2 cellular contexts compared by ENCODE assay signal in genomic region chr19:18388328-18389094, GRCh38.
TF ChIP-seq lines count a peak whose summit lies in the region.

No MANE protein-coding gene starts in this region.

TF ChIP-seq in HEK293, 187 proteins besides CTCF, POLR2A, EP300 and RAD21 (continued from another document and continues in another):
- TF ChIP-seq ZNF366 (tag by site-specific recombination; conservative IDR thresholded peaks at IDR 0.05) (no peak), ZNF776 (tag by site-specific recombination; IDR thresholded peaks at IDR 0.05; ENCODE audit: borderline replicate concordance) (no peak), ZNF449 (tag by site-specific recombination; IDR thresholded peaks at IDR 0.05) (peak; percentile 88), ZNF24 (tag by site-specific recombination; IDR thresholded peaks at IDR 0.05) (0 out of 2 replicates have a peak, but pooled peaks have one; percentile 38), MZF1 (tag by site-specific recombination; IDR thresholded peaks at IDR 0.05; ENCODE audit: borderline replicate concordance) (no peak), ELK4 (IDR thresholded peaks at IDR 0.05; ENCODE audit: borderline replicate concordance, low read depth, low read length) (no peak), ZNF324 (tag by site-specific recombination; IDR thresholded peaks at IDR 0.05) (peak; percentile 74), ZNF221 (tag by site-specific recombination; IDR thresholded peaks at IDR 0.05; ENCODE audit: borderline replicate concordance) (no peak), ZNF561 (tag by site-specific recombination; IDR thresholded peaks at IDR 0.05; ENCODE audit: borderline replicate concordance) (no peak), ZNF311 (tag by site-specific recombination; IDR thresholded peaks at IDR 0.05; ENCODE audit: borderline replicate concordance) (no peak), GLI2 (tag by site-specific recombination; IDR thresholded peaks at IDR 0.05; ENCODE audit: borderline replicate concordance, low read depth) (no peak), HOXC10 (CRISPR knock-in tag; IDR thresholded peaks at IDR 0.05) (no peak), TRIM28 (IDR thresholded peaks at IDR 0.05; ENCODE audit: borderline replicate concordance, low read length) (no peak), ZNF169 (tag by site-specific recombination; IDR thresholded peaks at IDR 0.05) (no peak), ZNF654 (tag by site-specific recombination; IDR thresholded peaks at IDR 0.05; ENCODE audit: low read depth) (no peak), ZNF521 (tag by site-specific recombination; IDR thresholded peaks at IDR 0.05) (no peak), KLF1 (tag by site-specific recombination; IDR thresholded peaks at IDR 0.05) (peak; percentile 52), GLI4 (tag by site-specific recombination; IDR thresholded peaks at IDR 0.05) (no peak), ZNF302 (tag by site-specific recombination; IDR thresholded peaks at IDR 0.05; ENCODE audit: low read depth) (no peak), ZNF549 (tag by site-specific recombination; IDR thresholded peaks at IDR 0.05) (no peak), ZNF133 (tag by site-specific recombination; IDR thresholded peaks at IDR 0.05) (no peak), ZNF830 (tag by site-specific recombination; IDR thresholded peaks at IDR 0.05; ENCODE audit: low read depth) (no peak)
- TF ChIP-seq, protein P1, sequence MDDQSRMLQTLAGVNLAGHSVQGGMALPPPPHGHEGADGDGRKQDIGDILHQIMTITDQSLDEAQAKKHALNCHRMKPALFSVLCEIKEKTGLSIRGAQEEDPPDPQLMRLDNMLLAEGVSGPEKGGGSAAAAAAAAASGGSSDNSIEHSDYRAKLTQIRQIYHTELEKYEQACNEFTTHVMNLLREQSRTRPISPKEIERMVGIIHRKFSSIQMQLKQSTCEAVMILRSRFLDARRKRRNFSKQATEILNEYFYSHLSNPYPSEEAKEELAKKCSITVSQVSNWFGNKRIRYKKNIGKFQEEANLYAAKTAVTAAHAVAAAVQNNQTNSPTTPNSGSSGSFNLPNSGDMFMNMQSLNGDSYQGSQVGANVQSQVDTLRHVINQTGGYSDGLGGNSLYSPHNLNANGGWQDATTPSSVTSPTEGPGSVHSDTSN (CRISPR knock-in tag; IDR thresholded peaks at IDR 0.05): peak; percentile 79; the same call in 1 of the 2 replicates
- TF ChIP-seq, protein P2, sequence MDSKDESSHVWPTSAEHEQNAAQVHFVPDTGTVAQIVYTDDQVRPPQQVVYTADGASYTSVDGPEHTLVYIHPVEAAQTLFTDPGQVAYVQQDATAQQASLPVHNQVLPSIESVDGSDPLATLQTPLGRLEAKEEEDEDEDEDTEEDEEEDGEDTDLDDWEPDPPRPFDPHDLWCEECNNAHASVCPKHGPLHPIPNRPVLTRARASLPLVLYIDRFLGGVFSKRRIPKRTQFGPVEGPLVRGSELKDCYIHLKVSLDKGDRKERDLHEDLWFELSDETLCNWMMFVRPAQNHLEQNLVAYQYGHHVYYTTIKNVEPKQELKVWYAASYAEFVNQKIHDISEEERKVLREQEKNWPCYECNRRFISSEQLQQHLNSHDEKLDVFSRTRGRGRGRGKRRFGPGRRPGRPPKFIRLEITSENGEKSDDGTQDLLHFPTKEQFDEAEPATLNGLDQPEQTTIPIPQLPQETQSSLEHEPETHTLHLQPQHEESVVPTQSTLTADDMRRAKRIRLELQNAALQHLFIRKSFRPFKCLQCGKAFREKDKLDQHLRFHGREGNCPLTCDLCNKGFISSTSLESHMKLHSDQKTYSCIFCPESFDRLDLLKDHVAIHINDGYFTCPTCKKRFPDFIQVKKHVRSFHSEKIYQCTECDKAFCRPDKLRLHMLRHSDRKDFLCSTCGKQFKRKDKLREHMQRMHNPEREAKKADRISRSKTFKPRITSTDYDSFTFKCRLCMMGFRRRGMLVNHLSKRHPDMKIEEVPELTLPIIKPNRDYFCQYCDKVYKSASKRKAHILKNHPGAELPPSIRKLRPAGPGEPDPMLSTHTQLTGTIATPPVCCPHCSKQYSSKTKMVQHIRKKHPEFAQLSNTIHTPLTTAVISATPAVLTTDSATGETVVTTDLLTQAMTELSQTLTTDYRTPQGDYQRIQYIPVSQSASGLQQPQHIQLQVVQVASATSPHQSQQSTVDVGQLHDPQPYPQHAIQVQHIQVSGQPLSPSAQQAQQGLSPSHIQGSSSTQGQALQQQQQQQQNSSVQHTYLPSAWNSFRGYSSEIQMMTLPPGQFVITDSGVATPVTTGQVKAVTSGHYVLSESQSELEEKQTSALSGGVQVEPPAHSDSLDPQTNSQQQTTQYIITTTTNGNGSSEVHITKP (tag by site-specific recombination; IDR thresholded peaks at IDR 0.05): no peak

TF ChIP-seq in K562, 482 proteins besides CTCF, POLR2A, EP300 and RAD21 (continued from another document and continues in another):
- TF ChIP-seq, protein P3, sequence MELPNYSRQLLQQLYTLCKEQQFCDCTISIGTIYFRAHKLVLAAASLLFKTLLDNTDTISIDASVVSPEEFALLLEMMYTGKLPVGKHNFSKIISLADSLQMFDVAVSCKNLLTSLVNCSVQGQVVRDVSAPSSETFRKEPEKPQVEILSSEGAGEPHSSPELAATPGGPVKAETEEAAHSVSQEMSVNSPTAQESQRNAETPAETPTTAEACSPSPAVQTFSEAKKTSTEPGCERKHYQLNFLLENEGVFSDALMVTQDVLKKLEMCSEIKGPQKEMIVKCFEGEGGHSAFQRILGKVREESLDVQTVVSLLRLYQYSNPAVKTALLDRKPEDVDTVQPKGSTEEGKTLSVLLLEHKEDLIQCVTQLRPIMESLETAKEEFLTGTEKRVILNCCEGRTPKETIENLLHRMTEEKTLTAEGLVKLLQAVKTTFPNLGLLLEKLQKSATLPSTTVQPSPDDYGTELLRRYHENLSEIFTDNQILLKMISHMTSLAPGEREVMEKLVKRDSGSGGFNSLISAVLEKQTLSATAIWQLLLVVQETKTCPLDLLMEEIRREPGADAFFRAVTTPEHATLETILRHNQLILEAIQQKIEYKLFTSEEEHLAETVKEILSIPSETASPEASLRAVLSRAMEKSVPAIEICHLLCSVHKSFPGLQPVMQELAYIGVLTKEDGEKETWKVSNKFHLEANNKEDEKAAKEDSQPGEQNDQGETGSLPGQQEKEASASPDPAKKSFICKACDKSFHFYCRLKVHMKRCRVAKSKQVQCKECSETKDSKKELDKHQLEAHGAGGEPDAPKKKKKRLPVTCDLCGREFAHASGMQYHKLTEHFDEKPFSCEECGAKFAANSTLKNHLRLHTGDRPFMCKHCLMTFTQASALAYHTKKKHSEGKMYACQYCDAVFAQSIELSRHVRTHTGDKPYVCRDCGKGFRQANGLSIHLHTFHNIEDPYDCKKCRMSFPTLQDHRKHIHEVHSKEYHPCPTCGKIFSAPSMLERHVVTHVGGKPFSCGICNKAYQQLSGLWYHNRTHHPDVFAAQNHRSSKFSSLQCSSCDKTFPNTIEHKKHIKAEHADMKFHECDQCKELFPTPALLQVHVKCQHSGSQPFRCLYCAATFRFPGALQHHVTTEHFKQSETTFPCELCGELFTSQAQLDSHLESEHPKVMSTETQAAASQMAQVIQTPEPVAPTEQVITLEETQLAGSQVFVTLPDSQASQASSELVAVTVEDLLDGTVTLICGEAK (IDR thresholded peaks at IDR 0.05): no peak
- TF ChIP-seq, protein P3 (CRISPR knock-in tag; IDR thresholded peaks at IDR 0.05): no peak; the same call in 1 of the 2 replicates
- TF ChIP-seq GTF2F1 (IDR thresholded peaks at IDR 0.05; ENCODE audit: low read depth, low read length): 0 out of 2 replicates have a peak, but pooled peaks have one; percentile 67
- TF ChIP-seq MYNN (IDR thresholded peaks at IDR 0.05): peak; percentile 81
- TF ChIP-seq MYNN (CRISPR knock-in tag; IDR thresholded peaks at IDR 0.05): no peak
- TF ChIP-seq HDAC8 (tag; IDR thresholded peaks at IDR 0.05): peak; percentile 66
- peak; percentile 35; the same call in 1 of the 2 replicates for TF ChIP-seq CBFA2T2 (conservative IDR thresholded peaks at IDR 0.05)
- peak; percentile 99 for TF ChIP-seq RB1 (IDR thresholded peaks at IDR 0.05; ENCODE audit: low read depth)
- TF ChIP-seq IRF2 (CRISPR knock-in tag; IDR thresholded peaks at IDR 0.05): no peak
- TF ChIP-seq TEAD1 (CRISPR knock-in tag; IDR thresholded peaks at IDR 0.05): peak; percentile 71 to 94
- 0 out of 2 replicates have a peak, but pooled peaks have one; percentile 13 for TF ChIP-seq ZNF444 (CRISPR knock-in tag; IDR thresholded peaks at IDR 0.05)
- no peak for TF ChIP-seq CBX2 (IDR thresholded peaks at IDR 0.05; ENCODE audit: insufficient read depth, low read length, poor library complexity, severe bottlenecking)
- peak in 1 of 2 experiments; percentile 87; a peak in 1 of 4 replicates for TF ChIP-seq FOXA3 (CRISPR knock-in tag; conservative IDR thresholded peaks at IDR 0.05 in 1 of 2, IDR thresholded peaks at IDR 0.05 in 1 of 2)
- no peak for TF ChIP-seq ZNF253 (CRISPR knock-in tag; conservative IDR thresholded peaks at IDR 0.05)
- peak; percentile 30 for TF ChIP-seq MEIS2 (IDR thresholded peaks at IDR 0.05; ENCODE audit: partially characterized antibody)
- peak; percentile 47; the same call in 1 of the 2 replicates for TF ChIP-seq PML (IDR thresholded peaks at IDR 0.05; ENCODE audit: low read length)
- peak; percentile 43; the same call in 1 of the 2 replicates for TF ChIP-seq SAFB (IDR thresholded peaks at IDR 0.05; ENCODE audit: borderline replicate concordance, low read depth, low read length)
- TF ChIP-seq ETV1 (tag; conservative IDR thresholded peaks at IDR 0.05; ENCODE audit: low read depth): no peak
- peak; percentile 98 for TF ChIP-seq HMGN3 (IDR thresholded peaks at IDR 0.05; ENCODE audit: borderline replicate concordance, extremely low read depth, insufficient read length, low read depth, low read length)
- peak; percentile 75; the same call in 1 of the 2 replicates for TF ChIP-seq ZNF57 (CRISPR knock-in tag; IDR thresholded peaks at IDR 0.05)
- TF ChIP-seq ZNF384 (IDR thresholded peaks at IDR 0.05; ENCODE audit: low read depth, low read length): peak; percentile 54; the same call in 1 of the 2 replicates
- no peak for TF ChIP-seq ZNF449 (CRISPR knock-in tag; IDR thresholded peaks at IDR 0.05)
- peak; percentile 17 for TF ChIP-seq CHD1 (IDR thresholded peaks at IDR 0.05; ENCODE audit: low read length)
- peak in 1 of 2 experiments; percentile 75; a peak in 2 of 4 replicates for TF ChIP-seq HDAC1 (IDR thresholded peaks at IDR 0.05)
- no peak for TF ChIP-seq SREBF2 (CRISPR knock-in tag; IDR thresholded peaks at IDR 0.05)
- TF ChIP-seq SMAD1 (IDR thresholded peaks at IDR 0.05; ENCODE audit: low read depth, low read length, partially characterized antibody): peak; percentile 8
- TF ChIP-seq HCFC1 (IDR thresholded peaks at IDR 0.05; ENCODE audit: low read depth, low read length): peak; percentile 61
- TF ChIP-seq KAT7 (CRISPR knock-in tag; IDR thresholded peaks at IDR 0.05; ENCODE audit: borderline replicate concordance): peak; percentile 98; the same call in 1 of the 2 replicates
- TF ChIP-seq SIN3A (IDR thresholded peaks at IDR 0.05; ENCODE audit: borderline replicate concordance in 2 of 2, control insufficient read depth in 1 of 2, low read depth in 2 of 2, low read length in 2 of 2): peak; percentile 51 to 74; a peak in 2 of 4 replicates
- peak; percentile 69 for TF ChIP-seq RBBP5 (IDR thresholded peaks at IDR 0.05; ENCODE audit: borderline replicate concordance, insufficient read depth, low read length, poor library complexity, severe bottlenecking)
- TF ChIP-seq MXI1 (IDR thresholded peaks at IDR 0.05; ENCODE audit: low read depth, low read length): 0 out of 2 replicates have a peak, but pooled peaks have one; percentile 18
- no peak for TF ChIP-seq PTRF (tag; IDR thresholded peaks at IDR 0.05)
- TF ChIP-seq DDX20 (tag; IDR thresholded peaks at IDR 0.05; ENCODE audit: low read depth): no peak
- no peak for TF ChIP-seq SMARCB1 (IDR thresholded peaks at IDR 0.05; ENCODE audit: insufficient read length, low read depth)
- 0 out of 2 replicates have a peak, but pooled peaks have one; percentile 66 for TF ChIP-seq ATF6 (CRISPR knock-in tag; IDR thresholded peaks at IDR 0.05)
